26 cellular contexts compared by ENCODE assay signal in the genomic region with DNA sequence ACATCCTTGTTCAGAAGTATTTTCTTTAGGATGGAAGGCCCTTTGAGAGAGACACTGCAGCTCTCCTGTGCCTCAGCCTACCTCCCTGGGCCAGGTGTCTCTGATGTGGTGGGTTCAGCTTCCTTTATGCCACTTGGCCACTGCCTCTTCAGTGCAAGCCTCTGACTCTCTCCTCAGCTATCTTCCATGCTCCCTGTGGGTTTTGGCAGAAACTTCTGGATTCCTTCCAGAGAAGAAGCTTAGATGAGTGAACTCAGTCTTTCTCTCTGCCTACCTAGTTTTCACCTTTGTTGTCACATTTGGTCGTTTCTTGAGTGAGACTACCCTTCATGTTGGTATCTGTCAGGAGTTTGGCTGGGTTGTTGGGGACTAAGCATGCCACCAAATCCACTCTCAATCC.
"Had no signal": no experiment of that assay in that cellular context is flagged by ENCODE, and none has a peak within 500 bp of the region (broad histone marks: within the 10 kb centered on the region; RNA-seq: fewer than 3 reads in every experiment).

No MANE protein-coding gene starts in this region.

- H3K9me3 ChIP-seq: gastroesophageal sphincter, spleen, thoracic aorta, vagina had no signal

- H3K36me3 ChIP-seq: gastroesophageal sphincter, thoracic aorta, vagina had no signal

- H3K27me3 ChIP-seq: gastroesophageal sphincter, spleen, vagina had no signal

- H3K27ac ChIP-seq: gastroesophageal sphincter, spleen, thoracic aorta, vagina had no signal

- FAIRE-seq: colon, islet of Langerhans had no signal

- H3K36me3 Mint-ChIP-seq: brain, type B pancreatic cell had no signal

- H3K4me3 Mint-ChIP-seq: activated B cell treated with CpG ODN at 0.5 μM for 24 hours; activated CD4-positive, alpha-beta T cell treated with anti-CD3 and anti-CD28 coated beads for 36 hours; activated naive CD4-positive, alpha-beta T cell treated with anti-CD3 and anti-CD28 coated beads for 36 hours; activated T-cell treated with anti-CD3 and anti-CD28 coated beads, Interleukin-2, amount 50 U/mL, for 4 hours; brain; T-helper 17 cell; type B pancreatic cell had no signal

- H3K4me3 ChIP-seq: gastroesophageal sphincter, spleen, thoracic aorta, vagina had no signal

- ATAC-seq: activated CD4-positive, alpha-beta T cell treated with anti-CD3 and anti-CD28 coated beads for 36 hours; activated T-cell treated with anti-CD3 and anti-CD28 coated beads, Interleukin-2, amount 50 U/mL, for 4 hours; gastroesophageal sphincter; left colon; sciatic nerve; T-helper 17 cell had no signal

- H3K9me3 Mint-ChIP-seq: activated B cell treated with CpG ODN at 0.5 μM for 24 hours; activated naive CD4-positive, alpha-beta T cell treated with anti-CD3 and anti-CD28 coated beads for 36 hours; activated T-cell treated with anti-CD3 and anti-CD28 coated beads, Interleukin-2, amount 50 U/mL, for 4 hours; activated T-helper 2 cell treated with anti-CD3 and anti-CD28 coated beads, Interferon-gamma antibody, Interleukin-2, Interleukin-4, amounts not matched to agents 10 μg/mL and 5 μg/mL and 100 μg/mL, durations not matched to agents 14 hours and 24 hours and 36 hours; type B pancreatic cell had no signal

- H3K27me3 Mint-ChIP-seq: activated B cell treated with CpG ODN at 0.5 μM for 24 hours, brain, T-helper 17 cell, type B pancreatic cell had no signal

- H3K27ac Mint-ChIP-seq: activated B cell treated with CpG ODN at 0.5 μM for 24 hours; activated CD4-positive, alpha-beta T cell treated with anti-CD3 and anti-CD28 coated beads for 36 hours; activated naive CD4-positive, alpha-beta T cell treated with anti-CD3 and anti-CD28 coated beads for 36 hours; activated T-helper 2 cell treated with anti-CD3 and anti-CD28 coated beads, Interferon-gamma antibody, Interleukin-2, Interleukin-4, amounts not matched to agents 10 μg/mL and 5 μg/mL and 100 μg/mL, durations not matched to agents 14 hours and 24 hours and 36 hours; brain; T-helper 17 cell; type B pancreatic cell had no signal

- H3K4me1 ChIP-seq: gastroesophageal sphincter, spleen, vagina had no signal

- H3K4me1 Mint-ChIP-seq: activated B cell treated with CpG ODN at 0.5 μM for 24 hours; activated CD4-positive, alpha-beta T cell treated with anti-CD3 and anti-CD28 coated beads for 36 hours; brain had no signal

- DNase-seq: activated B cell treated with CpG ODN at 0.5 μM for 24 hours; activated CD4-positive, alpha-beta T cell treated with anti-CD3 and anti-CD28 coated beads for 36 hours; activated CD4-positive, alpha-beta T cell treated with anti-CD3 and anti-CD28 coated beads, Interleukin-2, amount 50 U/mL, for 48 hours; activated CD8-positive, alpha-beta memory T cell treated with anti-CD3 and anti-CD28 coated beads, Interleukin-2, amount 50 U/mL, for 48 hours; activated naive CD4-positive, alpha-beta T cell treated with anti-CD3 and anti-CD28 coated beads for 36 hours; activated T-cell treated with anti-CD3 and anti-CD28 coated beads, Interleukin-2, amount 50 U/mL, for 4 hours; central memory CD4-positive, alpha-beta T cell; effector memory CD4-positive, alpha-beta T cell; head of caudate nucleus; hypothalamus; left colon; mesenchymal stem cell; occipital lobe; spleen; stimulated activated CD4-positive, alpha-beta T cell treated with anti-CD3 and anti-CD28 coated beads, Interleukin-4, amount 100 ng/mL, for 1 hour; stimulated activated naive CD4-positive, alpha-beta T cell; T-helper 17 cell had no signal
